Comparison of ENCODE assay signal across 1 cellular context in genomic region chr11:120333801-120334200, GRCh38.
TF ChIP-seq lines count a peak whose summit lies in the region.

No MANE protein-coding gene starts in this region.

TF ChIP-seq in HCT116, 20 proteins besides CTCF, POLR2A, EP300 and RAD21:
- no peak for TF ChIP-seq SIN3A (IDR thresholded peaks at IDR 0.05; ENCODE audit: low read depth)
- TF ChIP-seq EZH2 (IDR thresholded peaks at IDR 0.05): no peak
- no peak for TF ChIP-seq TCF7L2 (IDR thresholded peaks at IDR 0.05; ENCODE audit: borderline replicate concordance, extremely low read depth, insufficient read depth, insufficient read length)
- no peak for TF ChIP-seq ZNF274 (IDR thresholded peaks at IDR 0.05; ENCODE audit: low read depth, low read length)
- TF ChIP-seq EZH2phosphoT487 (IDR thresholded peaks at IDR 0.05; ENCODE audit: borderline replicate concordance): no peak
